ENCODE assay signal across 1 cellular context in genomic region chr1:58601921-58602320, GRCh38. TPM values are rescaled to one million over a fixed set of nuclear protein-coding genes. Genes with fewer than 3 reads are reported as not detected.
"Had no signal": no experiment of that assay in that cellular context is flagged by ENCODE, and none has a peak within 500 bp of the region (broad histone marks: within the 10 kb centered on the region; RNA-seq: fewer than 3 reads in every experiment).

No MANE protein-coding gene starts in this region.

RNA-seq across cellular contexts. Expression of gene TACSTD2, which starts 24.9 kb away (rescaled TPM):
- total RNA-seq: temporal lobe had no signal
